ENCODE assay signal across 20 cellular contexts in genomic region chr4:186704059-186704458, GRCh38. TPM values are rescaled to one million over a fixed set of nuclear protein-coding genes. Genes with fewer than 3 reads are reported as not detected.
DNase-seq lines count a peak whose midpoint lies in the region; ATAC-seq and TF ChIP-seq lines count a peak whose summit lies in the region.
"Had no signal": no experiment of that assay in that cellular context is flagged by ENCODE, and none has a peak within 500 bp of the region (broad histone marks: within the 10 kb centered on the region; RNA-seq: fewer than 3 reads in every experiment).

No MANE protein-coding gene starts in this region.

- H3K9me3 ChIP-seq in right atrium auricular region (no peaks in the 10 kb centered on the region), fibroblast of lung (ENCODE audit: control insufficient read depth, insufficient read depth, low read depth, low read length) (no peaks in the 10 kb centered on the region)
- H3K9me3 ChIP-seq: A549 had no signal

- H3K4me2 ChIP-seq in fibroblast of lung (ENCODE audit: extremely low read depth, insufficient read depth, low read length) = peak overlapping the region; percentile 37
- H3K4me2 ChIP-seq: A549 had no signal

- H3K9ac ChIP-seq in fibroblast of lung (ENCODE audit: insufficient read depth, low read length) = no peak overlapping the region

- peaks cover 40% of the 10 kb centered on the region for H3K4me1 Mint-ChIP-seq in type B pancreatic cell (ENCODE audit: unreplicated experiment)

- peak overlapping the region; percentile 7 for H3K27ac Mint-ChIP-seq in type B pancreatic cell

- DNase-seq in right atrium auricular region (ENCODE audit: low spot score) = no peak
- DNase-seq in Right ventricle myocardium inferior (ENCODE audit: missing footprints) = no peak
- no peak for DNase-seq in fibroblast of lung (ENCODE audit: low read depth in 2 of 2)
- DNase-seq in omental fat pad (ENCODE audit: low spot score) = no peak
- DNase-seq in type B pancreatic cell (ENCODE audit: extremely low spot score, unreplicated experiment) = no peak
- no peak for DNase-seq in GF-D8 (lab: John Stamatoyannopoulos, UW)
- no peak for DNase-seq in D341Med (ENCODE audit: low spot score)
- DNase-seq in T-helper 2 cell = no peak
- DNase-seq: COR-L47, DMS53, H7, Kasumi-1, NCI-H1417, NCI-H1930, NCI-H2171, NCI-H446 treated with DMSO at 0.1 percent for 48 hours, NCI-H774 had no signal

- H3K27me3 ChIP-seq in right atrium auricular region = no peaks in the 10 kb centered on the region
- H3K27me3 ChIP-seq in fibroblast of lung (ENCODE audit: control insufficient read depth, insufficient read depth, low read length) = no peaks in the 10 kb centered on the region

- H3K79me2 ChIP-seq in fibroblast of lung (ENCODE audit: control insufficient read depth, insufficient read depth, low read length) = peaks cover 100% of the 10 kb centered on the region

- H2AFZ ChIP-seq in fibroblast of lung (ENCODE audit: low read length) = no peak overlapping the region

- peaks cover 80% of the 10 kb centered on the region for H3K36me3 Mint-ChIP-seq in type B pancreatic cell

- peaks cover 0 to 79% of the 10 kb centered on the region in 2 donors for H3K4me1 ChIP-seq in right atrium auricular region
- H3K4me1 ChIP-seq in fibroblast of lung (ENCODE audit: control insufficient read depth, extremely low read depth, insufficient read depth, low read length) = peaks cover 18% of the 10 kb centered on the region

- ATAC-seq in Right ventricle myocardium inferior (no peak), omental fat pad (ENCODE audit: low FRiP score) (peak; percentile 11)
- ATAC-seq: A549, GM12878 had no signal

- TF ChIP-seq CTCF in right atrium auricular region (IDR thresholded peaks at IDR 0.05) (no peak), fibroblast of lung (conservative IDR thresholded peaks at IDR 0.05 in 1 of 2, IDR thresholded peaks at IDR 0.05 in 1 of 2; ENCODE audit: low read depth in 1 of 2, low read length in 2 of 2) (no peak), omental fat pad (IDR thresholded peaks at IDR 0.05) (no peak), type B pancreatic cell (conservative IDR thresholded peaks at IDR 0.05) (no peak)

- H3K9me3 Mint-ChIP-seq in type B pancreatic cell = peaks cover 5% of the 10 kb centered on the region

- H4K20me1 ChIP-seq in fibroblast of lung (ENCODE audit: control insufficient read depth, extremely low read depth, insufficient read depth, low read length) = no peaks in the 10 kb centered on the region

- H3K4me3 Mint-ChIP-seq in type B pancreatic cell = no peak overlapping the region

- H3K27ac ChIP-seq in right atrium auricular region (peak overlapping the region; percentile 91 to 92), fibroblast of lung (ENCODE audit: insufficient read depth, low read length) (no peak overlapping the region)
- H3K27ac ChIP-seq: A549, C4-2B had no signal

- no peak overlapping the region for H3K4me3 ChIP-seq in right atrium auricular region
- H3K4me3 ChIP-seq in fibroblast of lung (replicated peaks in 1 of 4; ENCODE audit: control extremely low read depth in 1 of 4, insufficient read depth in 1 of 4, low read depth in 3 of 4, low read length in 4 of 4) = no peak overlapping the region
- H3K4me3 ChIP-seq: A549, GM12878 had no signal

- H3K27me3 Mint-ChIP-seq in type B pancreatic cell = no peaks in the 10 kb centered on the region

- H3K36me3 ChIP-seq in right atrium auricular region (peaks cover 13% of the 10 kb centered on the region), fibroblast of lung (ENCODE audit: control insufficient read depth, insufficient read depth, low read length) (peaks cover 27% of the 10 kb centered on the region)

- intact Hi-C loops in Right ventricle myocardium inferior (cut with DNase I) = no loop called here

RNA-seq across cellular contexts. Expression of gene FAT1, which starts 19.6 kb away (rescaled TPM):
- 10 to 100 TPM; 70.3 to 89.5 TPM for total RNA-seq in right atrium auricular region
- 55.2 TPM for total RNA-seq in Right ventricle myocardium inferior
- total RNA-seq in fibroblast of lung = 408 and 729 TPM in 2 replicates
- polyA plus RNA-seq in fibroblast of lung = 151 and 188 TPM in 2 replicates
- polyA plus RNA-seq in fibroblast of lung (2012) = 109 and 124 TPM in 2 replicates
- 1,250 and 1,562 TPM in 2 replicates for polyA minus RNA-seq in fibroblast of lung (ENCODE audit: low replicate concordance)
- total RNA-seq in omental fat pad = 10 to 100 TPM; 35.3 to 90.8 (median 69.9) TPM
- total RNA-seq in type B pancreatic cell (ENCODE audit: low replicate concordance) = 188 and 197 TPM in 2 replicates
